25 cellular contexts compared by ENCODE assay signal in the genomic region with DNA sequence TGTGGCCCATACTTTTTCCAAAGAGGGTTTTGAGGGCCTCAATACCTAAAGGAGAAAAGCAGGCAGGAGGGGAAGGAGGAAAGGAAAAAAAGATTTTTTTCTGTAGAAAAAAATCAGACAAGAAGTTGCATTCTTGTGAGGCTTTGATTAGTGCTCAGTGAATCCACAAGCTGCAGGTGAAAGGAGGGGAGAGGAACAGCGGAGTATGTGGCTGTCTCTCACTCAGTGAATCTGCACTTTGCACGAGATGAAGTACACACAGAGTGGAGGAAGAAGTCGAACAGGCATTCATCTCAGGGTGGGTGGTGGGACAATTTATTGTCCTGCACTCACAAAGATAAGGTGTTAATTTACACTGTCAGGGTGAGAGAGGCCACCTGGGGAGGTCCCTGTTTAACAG. TPM values are rescaled to one million over a fixed set of nuclear protein-coding genes. Genes with fewer than 3 reads are reported as not detected.
"Had no signal": no experiment of that assay in that cellular context is flagged by ENCODE, and none has a peak within 500 bp of the region (broad histone marks: within the 10 kb centered on the region; RNA-seq: fewer than 3 reads in every experiment).

No MANE protein-coding gene starts in this region.

- H3K9me3 Mint-ChIP-seq: activated CD8-positive, alpha-beta T cell treated with anti-CD3 and anti-CD28 coated beads for 36 hours; WTC11 had no signal

- H3K4me1 ChIP-seq: gastroesophageal sphincter, tibial nerve had no signal

- H3K36me3 Mint-ChIP-seq: activated naive CD8-positive, alpha-beta T cell; WTC11 had no signal

- H3K4me3 Mint-ChIP-seq: activated CD8-positive, alpha-beta T cell treated with anti-CD3 and anti-CD28 coated beads for 36 hours; activated naive CD8-positive, alpha-beta T cell; naive thymus-derived CD4-positive, alpha-beta T cell; stimulated activated naive CD8-positive, alpha-beta T cell treated with anti-CD3 and anti-CD28 coated beads, Interleukin-15, amount 100 ng/mL, for 72 hours; WTC11 had no signal

- H3K9me3 ChIP-seq: adrenal gland, esophagus squamous epithelium, ovary had no signal

- H3K36me3 ChIP-seq: adrenal gland, esophagus squamous epithelium, gastroesophageal sphincter, heart left ventricle, ovary, tibial nerve had no signal

- H3K27ac Mint-ChIP-seq: activated CD8-positive, alpha-beta T cell treated with anti-CD3 and anti-CD28 coated beads for 36 hours; activated naive CD8-positive, alpha-beta T cell; stimulated activated naive CD8-positive, alpha-beta T cell treated with anti-CD3 and anti-CD28 coated beads, Interleukin-15, amount 100 ng/mL, for 72 hours; WTC11 had no signal

- H3K4me3 ChIP-seq: adrenal gland, esophagus squamous epithelium, gastroesophageal sphincter, heart left ventricle, lung, ovary, tibial nerve had no signal

- H3K27me3 ChIP-seq: adrenal gland, ovary, tibial nerve had no signal

- DNase-seq: activated CD4-positive, alpha-beta T cell treated with anti-CD3 and anti-CD28 coated beads for 48 hours; activated CD8-positive, alpha-beta T cell treated with anti-CD3 and anti-CD28 coated beads for 36 hours; activated naive CD4-positive, alpha-beta T cell; activated T-cell treated with anti-CD3 and anti-CD28 coated beads, Interleukin-2, amount 50 U/mL, for 1 hour; adrenal gland; central memory CD4-positive, alpha-beta T cell; effector memory CD4-positive, alpha-beta T cell; esophagus squamous epithelium; heart left ventricle; islet precursor cell; naive thymus-derived CD4-positive, alpha-beta T cell; ovary; right cardiac atrium; stimulated activated CD4-positive, alpha-beta T cell treated with anti-CD3 and anti-CD28 coated beads, Interleukin-12 subunit alpha, Interleukin-12 subunit beta, amount 100 ng/mL, for 4 hours; stimulated activated naive CD8-positive, alpha-beta T cell treated with anti-CD3 and anti-CD28 coated beads, Interleukin-15, amount 100 ng/mL, for 72 hours; T1000 had no signal

- ATAC-seq: activated CD8-positive, alpha-beta T cell treated with anti-CD3 and anti-CD28 coated beads for 36 hours; heart left ventricle; left lobe of liver; naive thymus-derived CD4-positive, alpha-beta T cell; right cardiac atrium; SK-N-SH treated with all-trans-retinoic acid at 6 μM for 48 hours; stimulated activated naive CD8-positive, alpha-beta T cell treated with anti-CD3 and anti-CD28 coated beads, Interleukin-15, amount 100 ng/mL, for 72 hours; WTC11 had no signal

- H3K27me3 Mint-ChIP-seq: activated CD8-positive, alpha-beta T cell treated with anti-CD3 and anti-CD28 coated beads for 36 hours; activated naive CD8-positive, alpha-beta T cell; stimulated activated naive CD8-positive, alpha-beta T cell treated with anti-CD3 and anti-CD28 coated beads, Interleukin-15, amount 100 ng/mL, for 72 hours had no signal

- H3K27ac ChIP-seq: adrenal gland, esophagus squamous epithelium, gastroesophageal sphincter, heart left ventricle, ovary, tibial nerve had no signal

RNA-seq across cellular contexts. Expression of a gene that starts 48.9 kb away (rescaled TPM):
- total RNA-seq: dermis microvascular lymphatic vessel endothelial cell, pulmonary artery endothelial cell had no signal
- polyA plus RNA-seq: naive thymus-derived CD4-positive, alpha-beta T cell had no signal
